In genomic region chr12:111369496-111370220, GRCh38 we compare ENCODE assay signal across 8 cellular contexts. TPM values are rescaled to one million over a fixed set of nuclear protein-coding genes. Genes with fewer than 3 reads are reported as not detected.
DNase-seq lines count a peak whose midpoint lies in the region; ATAC-seq and TF ChIP-seq lines count a peak whose summit lies in the region.

No MANE protein-coding gene starts in this region.

- BruUV-seq in Panc1 (replicated peaks; lab: Mats Ljungman, UMichigan), result no TSS peak

- peak overlapping the region; percentile 83 for H3K27ac ChIP-seq in Panc1 (ENCODE audit: low read length)
- H3K27ac ChIP-seq in esophagus muscularis mucosa (replicated peaks in 1 of 4), result peak overlapping the region; percentile 66 to 73 (median 73)
- peak overlapping the region; percentile 74 for H3K27ac ChIP-seq in psoas muscle

- TF ChIP-seq CTCF in GM06990 (IDR thresholded peaks at IDR 0.05; ENCODE audit: insufficient read depth, low read length, poor library complexity, severe bottlenecking), result no peak
- no peak for TF ChIP-seq CTCF in Panc1 (IDR thresholded peaks at IDR 0.05)
- TF ChIP-seq CTCF in esophagus muscularis mucosa (IDR thresholded peaks at IDR 0.05), result no peak
- TF ChIP-seq CTCF in psoas muscle (IDR thresholded peaks at IDR 0.05), result no peak

- no peak for ATAC-seq in Panc1
- ATAC-seq in psoas muscle, result no peak

- TF ChIP-seq POLR2A in esophagus muscularis mucosa (IDR thresholded peaks at IDR 0.05; ENCODE audit: low read depth), result no peak

- no peak for TF ChIP-seq EP300 in esophagus muscularis mucosa (IDR thresholded peaks at IDR 0.05)

- H3K4me3 ChIP-seq in GM06990 (replicated peaks; ENCODE audit: low read depth, low read length), result peak overlapping the region; percentile 80
- H3K4me3 ChIP-seq in Panc1 (ENCODE audit: low read depth in 2 of 2, low read length in 2 of 2), result peak overlapping the region; percentile 84
- H3K4me3 ChIP-seq in esophagus muscularis mucosa, result peak overlapping the region; percentile 84 to 93 (median 88)
- peak overlapping the region; percentile 95 for H3K4me3 ChIP-seq in psoas muscle

- in situ Hi-C loops in Panc1 (cut with HindIII; ENCODE audit: low pct_unique_long_range_greater_than_20kb, low sequenced_read_pairs), result no loop called here

- H3K4me1 ChIP-seq in Panc1 (ENCODE audit: control insufficient read depth, insufficient read depth, low read length) (peaks cover 21% of the 10 kb centered on the region), esophagus muscularis mucosa (peaks cover 24 to 34% (median 28%) of the 10 kb centered on the region in 4 donors), psoas muscle (peaks cover 16% of the 10 kb centered on the region)

- DNase-seq in GM06990 (ENCODE audit: extremely low read depth, insufficient read length) (no peak), Panc1 (ENCODE audit: low read depth, low spot score) (no peak), esophagus muscularis mucosa (ENCODE audit: extremely low spot score) (no peak), psoas muscle (no peak), mucosa of gallbladder (ENCODE audit: low spot score) (no peak), occipital lobe (lab: John Stamatoyannopoulos, UW) (no peak)
- no peak for DNase-seq in stimulated activated CD4-positive, alpha-beta T cell treated with anti-CD3 and anti-CD28 coated beads, Interleukin-4, amount 100 ng/mL, for 1 hour
- no peak for DNase-seq in activated CD4-positive, alpha-beta T cell treated with anti-CD3 and anti-CD28 coated beads for 1 hour

- H3K9me3 ChIP-seq in Panc1 (ENCODE audit: control insufficient read depth, insufficient read depth, low read depth, low read length) (no peaks in the 10 kb centered on the region), esophagus muscularis mucosa (no peaks in the 10 kb centered on the region), psoas muscle (no peaks in the 10 kb centered on the region)

- CTCF ChIA-PET in Panc1 (lab: Charles Lee), result interaction anchor here (1.1 kb wide), 1 partner anchor 27 kb away, joined by 3 read pairs; no protein-coding TSS in a partner anchor

- POLR2A ChIA-PET in Panc1 (lab: Charles Lee), result no interaction called here

- H3K27me3 ChIP-seq in GM06990 (replicated peaks; ENCODE audit: control insufficient read depth, insufficient read depth, low read length) (no peaks in the 10 kb centered on the region), Panc1 (ENCODE audit: control insufficient read depth, insufficient read depth, low read length) (no peaks in the 10 kb centered on the region), esophagus muscularis mucosa (no peaks in the 10 kb centered on the region), psoas muscle (ENCODE audit: insufficient read depth in 3 of 3, low read length in 2 of 3) (no peaks in the 10 kb centered on the region)

- intact Hi-C loops in Panc1 (cut with micrococcal nuclease; ENCODE audit: unreplicated experiment) (no loop called here), esophagus muscularis mucosa (cut with DNase I) (no loop called here), psoas muscle (cut with DNase I) (no loop called here)

- 54% methylated on average over 13 of the region's 13 CpGs for WGBS in esophagus muscularis mucosa
- WGBS in psoas muscle, 3 donors, result 40 to 58% (median 42%) methylated on average over 13 of the region's 13 CpGs

- H3K36me3 ChIP-seq in GM06990 (ENCODE audit: control insufficient read depth, insufficient read depth, low read length) (no peaks in the 10 kb centered on the region), Panc1 (ENCODE audit: control insufficient read depth, insufficient read depth, low read length) (no peaks in the 10 kb centered on the region), esophagus muscularis mucosa (peaks cover 0 to 15% (median 9%) of the 10 kb centered on the region in 4 donors), psoas muscle (ENCODE audit: insufficient read depth in 1 of 2, low read depth in 1 of 2) (peaks cover 0 to 8% of the 10 kb centered on the region in 2 donors)

RNA-seq across cellular contexts. Expression of gene PHETA1, which starts 0.8 kb away (rescaled TPM):
- total RNA-seq in Panc1 (2021; ENCODE audit: unreplicated experiment), result 16.3 TPM
- 15.3 TPM for polyA plus RNA-seq in Panc1 (2012; ENCODE audit: insufficient read length)
- total RNA-seq in esophagus muscularis mucosa, result 10 to 100 TPM in 1 of 4 donors, 1 to 10 TPM in 3; 5.8 to 15.6 (median 9.5) TPM
- 1 to 10 TPM; 5.3 to 7.0 (median 6.1) TPM for total RNA-seq in psoas muscle
- polyA plus RNA-seq in psoas muscle, result 10 to 100 TPM in 1 of 3 donors, 1 to 10 TPM in 2; 7.6 to 19.9 (median 8.2) TPM
- total RNA-seq in mucosa of gallbladder, result 24.1 TPM
- total RNA-seq in occipital lobe, result 5.8 TPM

RNA-seq across cellular contexts. Expression of gene SH2B3, which starts 36.1 kb away (rescaled TPM):
- 39.6 TPM for total RNA-seq in Panc1 (2021; ENCODE audit: unreplicated experiment)
- 25.5 TPM for polyA plus RNA-seq in Panc1 (2012; ENCODE audit: insufficient read length)
- total RNA-seq in esophagus muscularis mucosa, result 10 to 100 TPM; 24.9 to 49.4 (median 41.8) TPM
- total RNA-seq in psoas muscle, result 10 to 100 TPM; 10.5 to 25.0 (median 13.2) TPM
- polyA plus RNA-seq in psoas muscle, result 10 to 100 TPM in 1 of 3 donors, 1 to 10 TPM in 2; 4.4 to 22.0 (median 6.4) TPM
- 21.8 TPM for total RNA-seq in mucosa of gallbladder
- 5.1 TPM for total RNA-seq in occipital lobe
